In the genomic region with DNA sequence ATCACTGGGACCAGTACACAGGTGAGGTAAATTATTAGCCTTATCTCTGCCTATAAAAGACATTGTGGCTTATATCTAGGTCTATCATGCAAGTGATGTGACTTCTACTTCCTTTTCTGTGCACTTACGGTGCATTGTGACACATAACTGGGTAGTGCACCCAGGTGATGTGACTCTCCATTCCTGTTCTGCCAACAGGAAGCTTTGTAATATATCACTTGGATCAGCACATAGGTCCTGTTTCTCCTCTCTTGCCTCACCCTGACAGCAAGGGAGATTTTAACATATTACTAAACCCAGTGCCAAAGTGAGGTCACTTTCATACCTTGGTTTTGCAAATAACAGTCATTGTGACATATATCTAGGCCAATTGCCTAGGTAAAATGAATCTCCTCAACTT, we compare ENCODE assay signal across 41 cellular contexts.
"Had no signal": no experiment of that assay in that cellular context is flagged by ENCODE, and none has a peak within 500 bp of the region (broad histone marks: within the 10 kb centered on the region; RNA-seq: fewer than 3 reads in every experiment).

No MANE protein-coding gene starts in this region.

- H3K9me3 Mint-ChIP-seq: activated CD4-positive, alpha-beta memory T cell treated with anti-CD3 and anti-CD28 coated beads, Interleukin-2, amount 10 ng/mL, durations not matched to agents 7 days and 5 days; activated CD4-positive, alpha-beta T cell treated with anti-CD3 and anti-CD28 coated beads, Interleukin-2, amount 10 ng/mL, durations not matched to agents 24 days and 14 days; activated naive CD4-positive, alpha-beta T cell treated with anti-CD3 and anti-CD28 coated beads for 36 hours; activated naive CD4-positive, alpha-beta T cell treated with anti-CD3 and anti-CD28 coated beads, Interleukin-2, amount 50 U/mL, for 72 hours; activated naive CD8-positive, alpha-beta T cell treated with anti-CD3 and anti-CD28 coated beads for 36 hours; activated T-cell treated with anti-CD3 and anti-CD28 coated beads, Interleukin-2, amount 50 U/mL, for 24 hours; central memory CD8-positive, alpha-beta T cell; T-helper 1 cell treated with Interleukin-12 subunit alpha and Interleukin-12 subunit beta and Interleukin-4 antibody, amounts not matched to agents 30 μg/mL and 1 μg/mL, for 36 hours; T-helper 2 cell treated with Interferon-gamma antibody and Interleukin-4, amounts not matched to agents 5 μg/mL and 100 μg/mL, for 36 hours; WTC11 had no signal

- DNase-seq: activated CD4-positive, alpha-beta memory T cell treated with anti-CD3 and anti-CD28 coated beads, Interleukin-2, amount 10 ng/mL, durations not matched to agents 7 days and 5 days; activated CD4-positive, alpha-beta T cell treated with anti-CD3 and anti-CD28 coated beads for 1 hour; activated CD4-positive, alpha-beta T cell treated with anti-CD3 and anti-CD28 coated beads for 4 hours; activated CD4-positive, alpha-beta T cell treated with anti-CD3 and anti-CD28 coated beads, Interleukin-2, amount 10 ng/mL, durations not matched to agents 24 days and 14 days; activated CD4-positive, alpha-beta T cell treated with anti-CD3 and anti-CD28 coated beads, Interleukin-2, amount 50 U/mL, for 1 hour; activated CD4-positive, alpha-beta T cell treated with anti-CD3 and anti-CD28 coated beads, Interleukin-2, amount 50 U/mL, for 48 hours; activated CD4-positive, CD25-positive, alpha-beta regulatory T cell; activated CD8-positive, alpha-beta memory T cell treated with anti-CD3 and anti-CD28 coated beads for 24 hours; activated CD8-positive, alpha-beta memory T cell treated with anti-CD3 and anti-CD28 coated beads, Interleukin-2, amount 10 ng/mL, durations not matched to agents 7 days and 5 days; activated CD8-positive, alpha-beta memory T cell treated with anti-CD3 and anti-CD28 coated beads, Interleukin-2, amount 50 U/mL, for 48 hours; activated CD8-positive, alpha-beta T cell treated with anti-CD3 and anti-CD28 coated beads, Interleukin-2, amount 10 ng/mL, durations not matched to agents 7 days and 5 days; activated effector memory CD4-positive, alpha-beta T cell treated with anti-CD3 and anti-CD28 coated beads, Interleukin-2, amount 50 U/mL, for 16 hours; activated gamma-delta T cell treated with Interleukin-2 at 50 U/mL for 16 hours; activated naive CD4-positive, alpha-beta T cell; activated naive CD4-positive, alpha-beta T cell treated with anti-CD3 and anti-CD28 coated beads for 36 hours; activated naive CD4-positive, alpha-beta T cell treated with anti-CD3 and anti-CD28 coated beads, Interleukin-2, amount 50 U/mL, for 16 hours; activated naive CD8-positive, alpha-beta T cell treated with anti-CD3 and anti-CD28 coated beads for 36 hours; activated T-cell treated with anti-CD3 and anti-CD28 coated beads, Interleukin-2, amount 50 U/mL, for 24 hours; activated T-cell treated with anti-CD3 and anti-CD28 coated beads, Interleukin-2, amount 50 U/mL, for 48 hours; adrenal gland; amniotic stem cell; aorta; body of pancreas; brain microvascular endothelial cell; caudate nucleus; cerebellar nuclear complex; SW 1271; T-helper 1 cell; T-helper 2 cell; T-helper 9 cell; WERI-Rb-1 had no signal

- H3K27ac ChIP-seq: adrenal gland, body of pancreas, brain microvascular endothelial cell, breast epithelium, cardiac muscle cell, WERI-Rb-1 had no signal

- H3K9me3 ChIP-seq: adrenal gland, body of pancreas, breast epithelium had no signal

- H3K4me1 ChIP-seq: adrenal gland, body of pancreas, breast epithelium had no signal

- FAIRE-seq: astrocyte, TTC549 had no signal

- H3K27me3 Mint-ChIP-seq: activated CD4-positive, alpha-beta memory T cell treated with anti-CD3 and anti-CD28 coated beads, Interleukin-2, amount 10 ng/mL, durations not matched to agents 7 days and 5 days; activated CD4-positive, alpha-beta T cell treated with anti-CD3 and anti-CD28 coated beads, Interleukin-2, amount 10 ng/mL, durations not matched to agents 24 days and 14 days; activated CD8-positive, alpha-beta memory T cell treated with anti-CD3 and anti-CD28 coated beads, Interleukin-2, amount 10 ng/mL, durations not matched to agents 7 days and 5 days; activated naive CD8-positive, alpha-beta T cell treated with anti-CD3 and anti-CD28 coated beads for 36 hours; activated T-cell treated with anti-CD3 and anti-CD28 coated beads, Interleukin-2, amount 50 U/mL, for 24 hours; central memory CD8-positive, alpha-beta T cell had no signal

- H3K36me3 Mint-ChIP-seq: activated CD8-positive, alpha-beta memory T cell treated with anti-CD3 and anti-CD28 coated beads, Interleukin-2, amount 10 ng/mL, durations not matched to agents 7 days and 5 days; activated naive CD4-positive, alpha-beta T cell treated with anti-CD3 and anti-CD28 coated beads, Interleukin-2, amount 50 U/mL, for 72 hours; activated naive CD8-positive, alpha-beta T cell treated with anti-CD3 and anti-CD28 coated beads for 36 hours; WTC11 had no signal

- H3K36me3 ChIP-seq: adrenal gland, brain microvascular endothelial cell, breast epithelium, cardiac muscle cell, WERI-Rb-1 had no signal

- H3K27ac Mint-ChIP-seq: activated CD4-positive, alpha-beta memory T cell treated with anti-CD3 and anti-CD28 coated beads, Interleukin-2, amount 10 ng/mL, durations not matched to agents 7 days and 5 days; activated CD4-positive, alpha-beta T cell treated with anti-CD3 and anti-CD28 coated beads, Interleukin-2, amount 10 ng/mL, durations not matched to agents 24 days and 14 days; activated CD8-positive, alpha-beta memory T cell treated with anti-CD3 and anti-CD28 coated beads, Interleukin-2, amount 10 ng/mL, durations not matched to agents 7 days and 5 days; activated CD8-positive, alpha-beta T cell treated with anti-CD3 and anti-CD28 coated beads, Interleukin-2, amount 10 ng/mL, durations not matched to agents 7 days and 5 days; activated naive CD4-positive, alpha-beta T cell treated with anti-CD3 and anti-CD28 coated beads for 36 hours; activated naive CD4-positive, alpha-beta T cell treated with anti-CD3 and anti-CD28 coated beads, Interleukin-2, amount 50 U/mL, for 72 hours; activated naive CD8-positive, alpha-beta T cell treated with anti-CD3 and anti-CD28 coated beads for 36 hours; activated T-cell treated with anti-CD3 and anti-CD28 coated beads, Interleukin-2, amount 50 U/mL, for 24 hours; T-helper 1 cell treated with Interleukin-12 subunit alpha and Interleukin-12 subunit beta and Interleukin-4 antibody, amounts not matched to agents 30 μg/mL and 1 μg/mL, for 36 hours; T-helper 2 cell treated with Interferon-gamma antibody and Interleukin-4, amounts not matched to agents 5 μg/mL and 100 μg/mL, for 36 hours; WTC11 had no signal

- H3K4me1 Mint-ChIP-seq: activated CD4-positive, alpha-beta memory T cell treated with anti-CD3 and anti-CD28 coated beads, Interleukin-2, amount 10 ng/mL, durations not matched to agents 7 days and 5 days; activated CD4-positive, alpha-beta T cell treated with anti-CD3 and anti-CD28 coated beads, Interleukin-2, amount 10 ng/mL, durations not matched to agents 24 days and 14 days; activated CD8-positive, alpha-beta memory T cell treated with anti-CD3 and anti-CD28 coated beads, Interleukin-2, amount 10 ng/mL, durations not matched to agents 7 days and 5 days; activated naive CD8-positive, alpha-beta T cell treated with anti-CD3 and anti-CD28 coated beads for 36 hours; central memory CD8-positive, alpha-beta T cell; WTC11 had no signal

- ATAC-seq: activated CD4-positive, CD25-positive, alpha-beta regulatory T cell treated with anti-CD3 and anti-CD28 coated beads, Interleukin-2, amount 50 U/mL, for 24 hours; activated CD8-positive, alpha-beta memory T cell treated with anti-CD3 and anti-CD28 coated beads, Interleukin-2, amount 10 ng/mL, durations not matched to agents 7 days and 5 days; activated CD8-positive, alpha-beta T cell treated with anti-CD3 and anti-CD28 coated beads, Interleukin-2, amount 10 ng/mL, durations not matched to agents 7 days and 5 days; activated naive CD4-positive, alpha-beta T cell treated with anti-CD3 and anti-CD28 coated beads, Interleukin-2, amount 50 U/mL, for 72 hours; body of pancreas; WTC11 had no signal

- H3K4me3 ChIP-seq: adrenal gland, body of pancreas, breast epithelium, cardiac muscle cell had no signal

- H3K4me3 Mint-ChIP-seq: activated CD4-positive, alpha-beta memory T cell treated with anti-CD3 and anti-CD28 coated beads, Interleukin-2, amount 10 ng/mL, durations not matched to agents 7 days and 5 days; activated CD4-positive, alpha-beta T cell treated with anti-CD3 and anti-CD28 coated beads, Interleukin-2, amount 10 ng/mL, durations not matched to agents 24 days and 14 days; activated CD8-positive, alpha-beta memory T cell treated with anti-CD3 and anti-CD28 coated beads, Interleukin-2, amount 10 ng/mL, durations not matched to agents 7 days and 5 days; activated CD8-positive, alpha-beta T cell treated with anti-CD3 and anti-CD28 coated beads, Interleukin-2, amount 10 ng/mL, durations not matched to agents 7 days and 5 days; activated naive CD4-positive, alpha-beta T cell treated with anti-CD3 and anti-CD28 coated beads for 36 hours; activated naive CD8-positive, alpha-beta T cell treated with anti-CD3 and anti-CD28 coated beads for 36 hours; activated T-cell treated with anti-CD3 and anti-CD28 coated beads, Interleukin-2, amount 50 U/mL, for 24 hours; central memory CD8-positive, alpha-beta T cell; T-helper 1 cell treated with Interleukin-12 subunit alpha and Interleukin-12 subunit beta and Interleukin-4 antibody, amounts not matched to agents 30 μg/mL and 1 μg/mL, for 36 hours; T-helper 2 cell treated with Interferon-gamma antibody and Interleukin-4, amounts not matched to agents 5 μg/mL and 100 μg/mL, for 36 hours; WTC11 had no signal

- H3K27me3 ChIP-seq: adrenal gland, body of pancreas, brain microvascular endothelial cell, breast epithelium, cardiac muscle cell had no signal
